Comparison of ENCODE assay signal across 6 cellular contexts in genomic region chr2:105669384-105669891, GRCh38.
"Had no signal": no experiment of that assay in that cellular context is flagged by ENCODE, and none has a peak within 500 bp of the region (broad histone marks: within the 10 kb centered on the region; RNA-seq: fewer than 3 reads in every experiment).

No MANE protein-coding gene starts in this region.

- H3K4me3 ChIP-seq: GM23338 had no signal

- ATAC-seq: GM23338, HepG2 had no signal

- H3K27ac ChIP-seq: HL-60 had no signal

- H3K27ac Mint-ChIP-seq: GM23338 had no signal

- H3K4me1 Mint-ChIP-seq: IgD-negative memory B cell had no signal

- H3K4me3 Mint-ChIP-seq: GM23338, H9, IgD-negative memory B cell had no signal

- DNase-seq: H9, HCEC 1CT had no signal
